8 cellular contexts compared by ENCODE assay signal in genomic region chr7:139358541-139359365, GRCh38. TPM values are rescaled to one million over a fixed set of nuclear protein-coding genes. Genes with fewer than 3 reads are reported as not detected.
DNase-seq lines count a peak whose midpoint lies in the region; ATAC-seq, FAIRE-seq and TF ChIP-seq lines count a peak whose summit lies in the region.

No MANE protein-coding gene starts in this region.

- no peak for TF ChIP-seq CTCF in endothelial cell of umbilical vein (IDR thresholded peaks at IDR 0.05; ENCODE audit: extremely low read depth in 1 of 2, insufficient read depth in 1 of 2, low read depth in 1 of 2, low read length in 2 of 2)
- no peak for TF ChIP-seq CTCF in GM10248 (IDR thresholded peaks at IDR 0.05; ENCODE audit: control extremely low read depth, extremely low read depth, low read depth, missing control alignments)

- peak overlapping the region; percentile 75 for H2AFZ ChIP-seq in endothelial cell of umbilical vein (ENCODE audit: low read depth, low read length)

- no peaks in the 10 kb centered on the region for H3K9me3 Mint-ChIP-seq in activated CD4-positive, alpha-beta T cell treated with anti-CD3 and anti-CD28 coated beads, Interleukin-2, amount 10 ng/mL, durations not matched to agents 24 days and 14 days
- no peaks in the 10 kb centered on the region for H3K9me3 Mint-ChIP-seq in naive B cell

- no peak for TF ChIP-seq POLR2A in endothelial cell of umbilical vein (IDR thresholded peaks at IDR 0.05; ENCODE audit: low read depth, low read length)

- H3K4me2 ChIP-seq in endothelial cell of umbilical vein (ENCODE audit: insufficient read depth, low read length) = peak overlapping the region; percentile 90

- dilution Hi-C loops in endothelial cell of umbilical vein (cut with MboI; ENCODE audit: extremely low pct_ligation_motif_present, low sequenced_read_pairs) = no loop called here

- no peaks in the 10 kb centered on the region for H3K9me3 ChIP-seq in ES-I3 (ENCODE audit: control insufficient read depth, insufficient read depth, low read length)
- H3K9me3 ChIP-seq in endothelial cell of umbilical vein (replicated peaks; ENCODE audit: control insufficient read depth, insufficient read depth, low read length) = no peaks in the 10 kb centered on the region
- no peaks in the 10 kb centered on the region for H3K9me3 ChIP-seq in thymus (ENCODE audit: control insufficient read depth)

- ATAC-seq in GM21825 (IDR thresholded peaks at IDR 0.05; ENCODE audit: unreplicated experiment) = peak; percentile 15
- peak; percentile 6 to 7 for ATAC-seq in naive B cell (ENCODE audit: low read depth in 2 of 2)

- no peaks in the 10 kb centered on the region for H3K9me1 ChIP-seq in endothelial cell of umbilical vein (replicated peaks; ENCODE audit: control insufficient read depth, extremely low read depth, insufficient read depth, low read length)

- DNase-seq in NAMALWA (ENCODE audit: low spot score) (peak; percentile 81), endothelial cell of umbilical vein (ENCODE audit: low read depth, low spot score) (peak; percentile 47), naive B cell (peak; percentile 9), GM10248 (ENCODE audit: extremely low spot score) (no peak)
- peak; percentile 80 for DNase-seq in activated CD4-positive, alpha-beta T cell treated with anti-CD3 and anti-CD28 coated beads, Interleukin-2, amount 10 ng/mL, durations not matched to agents 24 days and 14 days

- WGBS in thymus = under 1% methylated on average over 39 of the region's 39 CpGs

- H3K36me3 Mint-ChIP-seq in activated CD4-positive, alpha-beta T cell treated with anti-CD3 and anti-CD28 coated beads, Interleukin-2, amount 10 ng/mL, durations not matched to agents 24 days and 14 days (ENCODE audit: low read depth) = peaks cover 31% of the 10 kb centered on the region
- peaks cover 0 to 4% of the 10 kb centered on the region in 2 donors for H3K36me3 Mint-ChIP-seq in naive B cell

- intact Hi-C loops in activated CD4-positive, alpha-beta T cell treated with anti-CD3 and anti-CD28 coated beads, Interleukin-2, amount 10 ng/mL, durations not matched to agents 24 days and 14 days (cut with micrococcal nuclease) = loop anchor here (1.0 to 5.0 kb wide), 5 partner anchors 18 to 896 kb away; partner anchors contain the start of genes TRIM24, UBN2 and ZC3HAV1L
- intact Hi-C loops in endothelial cell of umbilical vein (cut with micrococcal nuclease) = loop anchor here (1.0 to 5.0 kb wide), 3 partner anchors 18 to 251 kb away; partner anchors contain the start of genes UBN2 and ZC3HAV1

- peak overlapping the region; percentile 97 for H3K4me3 Mint-ChIP-seq in activated CD4-positive, alpha-beta T cell treated with anti-CD3 and anti-CD28 coated beads, Interleukin-2, amount 10 ng/mL, durations not matched to agents 24 days and 14 days
- peak overlapping the region; percentile 94 to 100 (median 99) for H3K4me3 Mint-ChIP-seq in naive B cell

- POLR2A ChIA-PET in endothelial cell of umbilical vein (lab: Charles Lee) (interaction anchor here (0.7 to 0.9 kb wide), 2 partner anchors 16 to 243 kb away, joined by 3 to 4 read pairs; no protein-coding TSS in a partner anchor), GM10248 (lab: Yijun Ruan, JAX) (interaction anchor here (0.6 to 1.7 kb wide), 6 partner anchors 11 to 1464 kb away, joined by 3 to 14 read pairs (median 5); no protein-coding TSS in a partner anchor)

- H3K4me1 ChIP-seq in ES-I3 (ENCODE audit: insufficient read depth, low read length) = 0 out of 2 replicates have a peak, but pooled peaks cover 10% of the 10 kb centered on the region
- H3K4me1 ChIP-seq in endothelial cell of umbilical vein (ENCODE audit: control insufficient read depth, extremely low read depth, insufficient read depth, low read length) = peaks cover 21% of the 10 kb centered on the region
- H3K4me1 ChIP-seq in thymus (ENCODE audit: control insufficient read depth, insufficient read depth, low read length) = peaks cover 7% of the 10 kb centered on the region

- no peaks in the 10 kb centered on the region for H4K20me1 ChIP-seq in endothelial cell of umbilical vein (replicated peaks; ENCODE audit: control insufficient read depth, extremely low read depth, insufficient read depth, low read length)

- CTCF ChIA-PET in endothelial cell of umbilical vein (lab: Charles Lee) (interaction anchor here (1.5 to 2.2 kb wide), 3 partner anchors 16 to 76 kb away, joined by 4 to 15 read pairs (median 4); no protein-coding TSS in a partner anchor), GM10248 (lab: Yijun Ruan, JAX) (interaction anchor here (1.3 to 1.4 kb wide), 2 partner anchors 12 kb away, joined by 4 read pairs; no protein-coding TSS in a partner anchor)

- H3K36me3 ChIP-seq in ES-I3 (ENCODE audit: insufficient read depth, low read length) = no peaks in the 10 kb centered on the region
- H3K36me3 ChIP-seq in endothelial cell of umbilical vein (ENCODE audit: control insufficient read depth in 2 of 2, extremely low read depth in 1 of 2, insufficient read depth in 2 of 2, low read length in 2 of 2) = peaks cover 0 to 2% of the 10 kb centered on the region in 2 experiments
- H3K36me3 ChIP-seq in thymus (ENCODE audit: control insufficient read depth, insufficient read depth) = peaks cover 3% of the 10 kb centered on the region

- H3K27me3 ChIP-seq in endothelial cell of umbilical vein (ENCODE audit: control insufficient read depth in 2 of 2, insufficient read depth in 2 of 2, low read length in 2 of 2) (no peaks in the 10 kb centered on the region), thymus (ENCODE audit: control insufficient read depth, insufficient read depth) (no peaks in the 10 kb centered on the region)

- H3K27ac ChIP-seq in endothelial cell of umbilical vein (ENCODE audit: insufficient read depth, low read depth, low read length) (peak overlapping the region; percentile 98), thymus (ENCODE audit: low read depth) (peak overlapping the region; percentile 100)

- H3K27ac Mint-ChIP-seq in activated CD4-positive, alpha-beta T cell treated with anti-CD3 and anti-CD28 coated beads, Interleukin-2, amount 10 ng/mL, durations not matched to agents 24 days and 14 days = peak overlapping the region; percentile 100
- peak overlapping the region; percentile 98 to 99 (median 99) for H3K27ac Mint-ChIP-seq in naive B cell

- peaks cover 24% of the 10 kb centered on the region for H3K4me1 Mint-ChIP-seq in activated CD4-positive, alpha-beta T cell treated with anti-CD3 and anti-CD28 coated beads, Interleukin-2, amount 10 ng/mL, durations not matched to agents 24 days and 14 days
- peaks cover 21 to 53% (median 33%) of the 10 kb centered on the region in 3 donors for H3K4me1 Mint-ChIP-seq in naive B cell

- TSS peak; percentile 92 for BruUV-seq in endothelial cell of umbilical vein (replicated peaks; lab: Mats Ljungman, UMichigan)

- H3K4me3 ChIP-seq in endothelial cell of umbilical vein (replicated peaks in 1 of 3; ENCODE audit: insufficient read depth in 1 of 3, low read depth in 1 of 3, low read length in 3 of 3) (peak overlapping the region; percentile 82 to 91 (median 89)), thymus (ENCODE audit: low read length) (peak overlapping the region; percentile 93)

- peaks cover 35% of the 10 kb centered on the region for H3K79me2 ChIP-seq in endothelial cell of umbilical vein (ENCODE audit: control insufficient read depth, insufficient read depth, low read length)

- H3K27me3 Mint-ChIP-seq in activated CD4-positive, alpha-beta T cell treated with anti-CD3 and anti-CD28 coated beads, Interleukin-2, amount 10 ng/mL, durations not matched to agents 24 days and 14 days = no peaks in the 10 kb centered on the region
- no peaks in the 10 kb centered on the region for H3K27me3 Mint-ChIP-seq in naive B cell

- FAIRE-seq in endothelial cell of umbilical vein (lab: Jason Lieb, UNC) = peak; percentile 55

- H3K9ac ChIP-seq in ES-I3 (ENCODE audit: low read depth, low read length) (peak overlapping the region; percentile 85), endothelial cell of umbilical vein (replicated peaks; ENCODE audit: extremely low read depth, insufficient read depth, low read length) (peak overlapping the region; percentile 99)

TF ChIP-seq in endothelial cell of umbilical vein, 7 proteins besides CTCF, POLR2A, EP300 and RAD21 (continues in another document):
- no peak for TF ChIP-seq MAX (IDR thresholded peaks at IDR 0.05; ENCODE audit: insufficient read depth, insufficient read length)
- no peak for TF ChIP-seq FOS (IDR thresholded peaks at IDR 0.05; ENCODE audit: borderline replicate concordance, insufficient read depth, low read length)
- TF ChIP-seq JUN (IDR thresholded peaks at IDR 0.05; ENCODE audit: borderline replicate concordance, insufficient read depth, insufficient read length, low read depth) = no peak

RNA-seq across cellular contexts. Expression of gene LUC7L2, which starts 0.9 kb away (rescaled TPM):
- 164 and 172 TPM in 2 replicates for total RNA-seq in activated CD4-positive, alpha-beta T cell treated with anti-CD3 and anti-CD28 coated beads, Interleukin-2, amount 10 ng/mL, durations not matched to agents 24 days and 14 days
- 85.8 and 87.6 TPM in 2 replicates for total RNA-seq in endothelial cell of umbilical vein
- polyA plus RNA-seq in endothelial cell of umbilical vein (28.0 and 34.4 TPM in 2 replicates), naive B cell (ENCODE audit: low read depth in 6 of 6) (10 to 100 TPM; 42.2 to 78.3 (median 54.6) TPM), thymus (108 TPM)
- 24.8 and 27.3 TPM in 2 replicates for polyA plus RNA-seq in endothelial cell of umbilical vein (2011; cell fraction: cytosol; rRNA removed)
- 93.1 and 120 TPM in 2 replicates for polyA plus RNA-seq in endothelial cell of umbilical vein (2011; cell fraction: nucleus; rRNA removed)
- polyA plus RNA-seq in endothelial cell of umbilical vein (2012) = 30.6 and 43.6 TPM in 2 replicates
- polyA minus RNA-seq in endothelial cell of umbilical vein = 49.9 and 59.8 TPM in 2 replicates
- polyA minus RNA-seq in endothelial cell of umbilical vein (2011; cell fraction: cytosol; rRNA and poly(A)+ RNA removed) = 39.1 TPM
- polyA minus RNA-seq in endothelial cell of umbilical vein (2011; cell fraction: nucleus; rRNA and poly(A)+ RNA removed) = 135 and 236 TPM in 2 replicates

RNA-seq across cellular contexts. Expression of gene FMC1, which starts 17.6 kb away (rescaled TPM):
- 5.1 and 7.5 TPM in 2 replicates for total RNA-seq in activated CD4-positive, alpha-beta T cell treated with anti-CD3 and anti-CD28 coated beads, Interleukin-2, amount 10 ng/mL, durations not matched to agents 24 days and 14 days
- total RNA-seq in endothelial cell of umbilical vein = 10.7 and 12.8 TPM in 2 replicates
- polyA plus RNA-seq in endothelial cell of umbilical vein = 21.7 and 23.5 TPM in 2 replicates
- 21.4 and 21.6 TPM in 2 replicates for polyA plus RNA-seq in endothelial cell of umbilical vein (2011; cell fraction: cytosol; rRNA removed)
- 6.6 and 7.7 TPM in 2 replicates for polyA plus RNA-seq in endothelial cell of umbilical vein (2011; cell fraction: nucleus; rRNA removed)
- polyA plus RNA-seq in endothelial cell of umbilical vein (2012) = 16.5 and 32.2 TPM in 2 replicates
- polyA minus RNA-seq in endothelial cell of umbilical vein = 6.0 and 6.2 TPM in 2 replicates
- 9.3 TPM for polyA minus RNA-seq in endothelial cell of umbilical vein (2011; cell fraction: cytosol; rRNA and poly(A)+ RNA removed)
- polyA minus RNA-seq in endothelial cell of umbilical vein (2011; cell fraction: nucleus; rRNA and poly(A)+ RNA removed) = 1.7 and 2.8 TPM in 2 replicates
- 10 to 100 TPM; 38.0 to 72.2 (median 61.5) TPM for polyA plus RNA-seq in naive B cell (ENCODE audit: low read depth in 6 of 6)
- 24.6 TPM for polyA plus RNA-seq in thymus
